In the genomic region with DNA sequence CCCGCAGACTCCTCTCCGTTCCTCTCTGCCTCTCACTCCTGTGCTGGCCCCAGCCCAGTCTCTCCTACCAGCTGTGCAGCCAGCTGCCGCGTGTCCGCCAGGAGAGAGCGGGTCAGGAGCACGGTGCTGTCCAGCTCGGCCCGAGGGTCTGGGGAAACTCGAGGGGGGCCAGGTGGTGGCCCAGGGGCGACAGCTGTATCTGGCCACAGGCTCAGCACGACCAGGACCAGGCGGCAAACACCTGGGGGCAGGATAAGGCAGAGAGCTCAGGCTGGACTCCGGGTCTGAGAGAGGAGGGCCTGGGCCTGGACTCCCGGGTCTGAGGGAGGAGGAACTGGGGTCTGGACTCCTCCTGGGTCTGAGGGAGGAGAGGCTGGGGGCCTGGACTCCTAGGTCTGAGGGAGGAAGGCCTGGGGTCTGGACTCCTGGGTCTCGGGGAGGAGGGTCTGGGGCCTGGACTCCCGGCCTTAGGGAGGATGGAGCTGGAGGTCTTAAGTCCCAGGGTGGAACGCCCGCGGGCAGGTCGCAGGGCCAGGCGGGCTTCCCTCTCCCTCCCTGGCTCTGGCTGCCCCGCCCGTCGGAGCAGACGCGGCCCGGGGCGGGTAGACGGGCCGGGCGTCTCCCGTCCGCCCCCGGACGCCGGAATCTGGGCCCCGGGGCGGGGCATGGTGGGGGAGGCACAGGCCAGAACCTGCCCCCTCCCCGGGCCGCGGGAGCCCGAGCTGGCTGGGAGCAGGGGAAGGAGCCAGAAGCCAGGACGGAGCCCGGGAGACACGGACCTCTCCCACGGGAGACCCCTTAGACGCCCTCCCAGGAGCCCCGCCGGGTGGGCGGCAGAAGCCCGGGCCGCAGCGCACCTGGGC, we compare ENCODE assay signal across 9 cellular contexts. TPM values are rescaled to one million over a fixed set of nuclear protein-coding genes. Genes with fewer than 3 reads are reported as not detected.
DNase-seq lines count a peak whose midpoint lies in the region; ATAC-seq and TF ChIP-seq lines count a peak whose summit lies in the region.
"Had no signal": no experiment of that assay in that cellular context is flagged by ENCODE, and none has a peak within 500 bp of the region (broad histone marks: within the 10 kb centered on the region; RNA-seq: fewer than 3 reads in every experiment).

No MANE protein-coding gene starts in this region.

- H3K4me3 ChIP-seq in OCI-LY7 (ENCODE audit: low read depth, low read length, poor library complexity, severe bottlenecking): no peak overlapping the region

- no peaks in the 10 kb centered on the region for H3K36me3 ChIP-seq in OCI-LY7 (ENCODE audit: insufficient read depth, low read length)
- H3K36me3 ChIP-seq: tibial nerve had no signal

- H3K4me2 ChIP-seq in OCI-LY7 (ENCODE audit: low read length): no peak overlapping the region

- no peaks in the 10 kb centered on the region for H4K20me1 ChIP-seq in OCI-LY7 (ENCODE audit: insufficient read depth, low read length)

- H3K9me3 ChIP-seq in OCI-LY7 (ENCODE audit: low read length): no peaks in the 10 kb centered on the region
- H3K9me3 ChIP-seq: tibial nerve had no signal

- no peaks in the 10 kb centered on the region for H3K9me2 ChIP-seq in OCI-LY7 (ENCODE audit: insufficient read depth, low read length)

- no peak for ATAC-seq in HG03442 (IDR thresholded peaks at IDR 0.05; ENCODE audit: unreplicated experiment)

- H3K4me1 ChIP-seq in OCI-LY7 (ENCODE audit: insufficient read depth, low read length, poor library complexity, severe bottlenecking): no peaks in the 10 kb centered on the region

- no peaks in the 10 kb centered on the region for H3K79me2 ChIP-seq in OCI-LY7 (ENCODE audit: insufficient read depth, low read depth, low read length)

- TF ChIP-seq CTCF in OCI-LY7 (conservative IDR thresholded peaks at IDR 0.05; ENCODE audit: low read length): no peak

- no peak overlapping the region for H2AFZ ChIP-seq in OCI-LY7 (ENCODE audit: low read length)

- intact Hi-C loops in OCI-LY7 (cut with micrococcal nuclease; ENCODE audit: unreplicated experiment): no loop called here

- POLR2A ChIA-PET in OCI-LY7 (lab: Charles Lee): interaction anchor here (0.6 kb wide), 1 partner anchor 9 kb away, joined by 6 read pairs; no protein-coding TSS in a partner anchor

- CTCF ChIA-PET in OCI-LY7 (lab: Charles Lee; ENCODE audit: unreplicated experiment): no interaction called here

- H3K27ac ChIP-seq in OCI-LY7 (ENCODE audit: low read depth, low read length, poor library complexity, severe bottlenecking): no peak overlapping the region
- H3K27ac ChIP-seq: tibial nerve had no signal

- DNase-seq in stimulated activated CD4-positive, alpha-beta T cell treated with anti-CD3 and anti-CD28 coated beads, Interleukin-4, amount 100 ng/mL, for 24 hours: peak; percentile 12
- DNase-seq in stimulated activated CD4-positive, alpha-beta T cell treated with anti-CD3 and anti-CD28 coated beads, Interleukin-1b, Interleukin-23, amount 100 ng/mL, for 48 hours: no peak
- peak; percentile 30 for DNase-seq in activated CD8-positive, alpha-beta memory T cell treated with anti-CD3 and anti-CD28 coated beads, Interleukin-2, amount 50 U/mL, for 4 hours
- DNase-seq in iPS-NIHi11 (ENCODE audit: low spot score) (peak; percentile 79), inferior parietal cortex (ENCODE audit: extremely low spot score) (no peak), OCI-LY7 (ENCODE audit: low spot score) (no peak), NCI-H2196 treated with DMSO at 0.1 percent for 48 hours (lab: John Stamatoyannopoulos, UW; ENCODE audit: unreplicated experiment) (no peak)

- BruUV-seq in OCI-LY7 (replicated peaks; lab: Mats Ljungman, UMichigan): no TSS peak

RNA-seq across cellular contexts. Expression of a gene that starts 1.3 kb away (rescaled TPM):
- 0.32 TPM in 1 of 2 replicates, not detected in the other for total RNA-seq in OCI-LY7 (2014; rRNA removed; shearing (Covaris generic))
- total RNA-seq in OCI-LY7 (2022): 0.46 and 0.55 TPM in 2 replicates

RNA-seq across cellular contexts. Expression of a gene that starts 5.9 kb away (rescaled TPM):
- total RNA-seq in OCI-LY7 (2014; rRNA removed; shearing (Covaris generic)): not detected in 2 replicates
- not detected in 2 replicates for total RNA-seq in OCI-LY7 (2022)
- total RNA-seq: tibial nerve had no signal

RNA-seq across cellular contexts. Expression of a gene that starts 7.7 kb away (rescaled TPM):
- not detected in 2 replicates for total RNA-seq in OCI-LY7 (2014; rRNA removed; shearing (Covaris generic))
- total RNA-seq in OCI-LY7 (2022): not detected in 2 replicates

RNA-seq across cellular contexts. Expression of a gene that starts 14.4 kb away (rescaled TPM):
- not detected in 2 replicates for total RNA-seq in OCI-LY7 (2014; rRNA removed; shearing (Covaris generic))
- not detected in 2 replicates for total RNA-seq in OCI-LY7 (2022)
- total RNA-seq: tibial nerve had no signal

RNA-seq across cellular contexts. Expression of a gene that starts 15.2 kb away (rescaled TPM):
- total RNA-seq in OCI-LY7 (2014; rRNA removed; shearing (Covaris generic)): 2.6 and 2.7 TPM in 2 replicates
- total RNA-seq in OCI-LY7 (2022): 6.5 and 7.1 TPM in 2 replicates

Comparison
In these comparisons a context has a peak if more than half of its experiments do, and no peak if none do; other contexts are left out.
1. DNase-seq: peak in stimulated activated CD4-positive, alpha-beta T cell treated with anti-CD3 and anti-CD28 coated beads, Interleukin-4, amount 100 ng/mL, for 24 hours (single experiment), activated CD8-positive, alpha-beta memory T cell treated with anti-CD3 and anti-CD28 coated beads, Interleukin-2, amount 50 U/mL, for 4 hours (single experiment) and iPS-NIHi11 (single experiment); none in stimulated activated CD4-positive, alpha-beta T cell treated with anti-CD3 and anti-CD28 coated beads, Interleukin-1b, Interleukin-23, amount 100 ng/mL, for 48 hours (single experiment), inferior parietal cortex (single experiment), OCI-LY7 (single experiment) and NCI-H2196 treated with DMSO at 0.1 percent for 48 hours (single experiment).